In the genomic region with DNA sequence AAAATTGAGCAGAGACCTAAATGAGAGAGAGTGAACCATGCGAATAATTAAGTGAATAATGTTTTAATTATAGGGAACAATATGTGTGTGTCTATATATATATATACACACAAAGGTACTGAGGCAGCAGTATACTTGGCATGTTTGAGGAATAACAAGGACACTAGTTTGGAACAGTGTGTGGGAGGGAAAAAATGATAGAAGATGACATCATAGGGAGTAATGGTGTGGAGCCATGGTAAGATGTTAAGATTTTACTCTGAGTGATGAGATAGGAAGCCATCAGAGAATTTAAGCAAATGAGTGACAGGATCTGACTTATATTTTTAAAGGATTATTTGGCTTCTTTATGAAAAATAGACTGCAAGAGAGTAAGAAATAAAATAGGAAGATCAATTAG, we compare ENCODE assay signal across 29 cellular contexts.
"Had no signal": no experiment of that assay in that cellular context is flagged by ENCODE, and none has a peak within 500 bp of the region (broad histone marks: within the 10 kb centered on the region; RNA-seq: fewer than 3 reads in every experiment).

No MANE protein-coding gene starts in this region.

- H3K27ac ChIP-seq: body of pancreas, esophagus muscularis mucosa had no signal

- H3K36me3 ChIP-seq: esophagus muscularis mucosa had no signal

- H3K36me3 Mint-ChIP-seq: activated naive CD8-positive, alpha-beta T cell had no signal

- DNase-seq: activated CD4-positive, alpha-beta memory T cell treated with anti-CD3 and anti-CD28 coated beads, Interleukin-2, amount 10 ng/mL, durations not matched to agents 7 days and 5 days; activated CD4-positive, alpha-beta T cell treated with anti-CD3 and anti-CD28 coated beads for 36 hours; activated CD4-positive, alpha-beta T cell treated with anti-CD3 and anti-CD28 coated beads, Interleukin-2, amount 10 ng/mL, durations not matched to agents 24 days and 14 days; activated CD4-positive, alpha-beta T cell treated with anti-CD3 and anti-CD28 coated beads, Interleukin-2, amount 50 U/mL, for 4 hours; activated CD4-positive, CD25-positive, alpha-beta regulatory T cell; activated CD4-positive, CD25-positive, alpha-beta regulatory T cell treated with anti-CD3 and anti-CD28 coated beads, Interleukin-2, amount 50 U/mL, for 72 hours; activated CD8-positive, alpha-beta memory T cell treated with anti-CD3 and anti-CD28 coated beads, Interleukin-2, amount 50 U/mL, for 48 hours; activated gamma-delta T cell treated with Interleukin-2 at 50 U/mL for 16 hours; activated naive CD4-positive, alpha-beta T cell treated with anti-CD3 and anti-CD28 coated beads, Interleukin-2, amount 50 U/mL, for 16 hours; activated naive CD4-positive, alpha-beta T cell treated with Interleukin-2 at 50 U/mL for 16 hours; activated T-cell treated with anti-CD3 and anti-CD28 coated beads for 4 hours; activated T-cell treated with anti-CD3 and anti-CD28 coated beads, Interleukin-2, amount 50 U/mL, for 24 hours; activated T-cell treated with anti-CD3 and anti-CD28 coated beads, Interleukin-2, amount 50 U/mL, for 72 hours; amygdala; aorta; body of pancreas; caudate nucleus; cortex of kidney; dermis blood vessel endothelial cell; effector CD4-positive, alpha-beta T cell; effector memory CD8-positive, alpha-beta T cell; erythroblast; head of caudate nucleus; T-helper 1 cell; T-helper 17 cell; T1000 had no signal

- H3K27me3 Mint-ChIP-seq: activated CD4-positive, alpha-beta memory T cell treated with anti-CD3 and anti-CD28 coated beads, Interleukin-2, amount 10 ng/mL, durations not matched to agents 7 days and 5 days; activated CD4-positive, alpha-beta T cell treated with anti-CD3 and anti-CD28 coated beads for 36 hours; activated CD4-positive, alpha-beta T cell treated with anti-CD3 and anti-CD28 coated beads, Interleukin-2, amount 10 ng/mL, durations not matched to agents 24 days and 14 days; activated naive CD8-positive, alpha-beta T cell; activated T-cell treated with anti-CD3 and anti-CD28 coated beads, Interleukin-2, amount 50 U/mL, for 24 hours; effector memory CD8-positive, alpha-beta T cell; T-helper 17 cell had no signal

- H3K27me3 ChIP-seq: body of pancreas, esophagus muscularis mucosa had no signal

- H3K4me3 ChIP-seq: body of pancreas, esophagus muscularis mucosa had no signal

- H3K4me3 Mint-ChIP-seq: activated CD4-positive, alpha-beta memory T cell treated with anti-CD3 and anti-CD28 coated beads, Interleukin-2, amount 10 ng/mL, durations not matched to agents 7 days and 5 days; activated CD4-positive, alpha-beta T cell treated with anti-CD3 and anti-CD28 coated beads for 36 hours; activated CD4-positive, alpha-beta T cell treated with anti-CD3 and anti-CD28 coated beads, Interleukin-2, amount 10 ng/mL, durations not matched to agents 24 days and 14 days; activated naive CD8-positive, alpha-beta T cell; activated T-cell treated with anti-CD3 and anti-CD28 coated beads, Interleukin-2, amount 50 U/mL, for 24 hours; activated T-cell treated with anti-CD3 and anti-CD28 coated beads, Interleukin-2, amount 50 U/mL, for 72 hours; effector memory CD8-positive, alpha-beta T cell; T-helper 17 cell; T-helper 2 cell treated with Interferon-gamma antibody and Interleukin-4, amounts not matched to agents 5 μg/mL and 100 μg/mL, for 36 hours had no signal

- ATAC-seq: activated CD4-positive, alpha-beta T cell treated with anti-CD3 and anti-CD28 coated beads for 36 hours; activated T-cell treated with anti-CD3 and anti-CD28 coated beads, Interleukin-2, amount 50 U/mL, for 72 hours; body of pancreas; effector memory CD8-positive, alpha-beta T cell; T-helper 17 cell had no signal

- H3K27ac Mint-ChIP-seq: activated CD4-positive, alpha-beta memory T cell treated with anti-CD3 and anti-CD28 coated beads, Interleukin-2, amount 10 ng/mL, durations not matched to agents 7 days and 5 days; activated CD4-positive, alpha-beta T cell treated with anti-CD3 and anti-CD28 coated beads for 36 hours; activated CD4-positive, alpha-beta T cell treated with anti-CD3 and anti-CD28 coated beads, Interleukin-2, amount 10 ng/mL, durations not matched to agents 24 days and 14 days; activated naive CD8-positive, alpha-beta T cell; activated T-cell treated with anti-CD3 and anti-CD28 coated beads, Interleukin-2, amount 50 U/mL, for 24 hours; activated T-cell treated with anti-CD3 and anti-CD28 coated beads, Interleukin-2, amount 50 U/mL, for 72 hours; effector memory CD8-positive, alpha-beta T cell; T-helper 17 cell; T-helper 2 cell treated with Interferon-gamma antibody and Interleukin-4, amounts not matched to agents 5 μg/mL and 100 μg/mL, for 36 hours had no signal

- H3K4me1 Mint-ChIP-seq: activated CD4-positive, alpha-beta memory T cell treated with anti-CD3 and anti-CD28 coated beads, Interleukin-2, amount 10 ng/mL, durations not matched to agents 7 days and 5 days; activated CD4-positive, alpha-beta T cell treated with anti-CD3 and anti-CD28 coated beads for 36 hours; activated CD4-positive, alpha-beta T cell treated with anti-CD3 and anti-CD28 coated beads, Interleukin-2, amount 10 ng/mL, durations not matched to agents 24 days and 14 days; T-helper 17 cell had no signal
